Comparison of ENCODE assay signal across 1 cellular context in genomic region chr6:155183095-155183494, GRCh38.
TF ChIP-seq lines count a peak whose summit lies in the region.

No MANE protein-coding gene starts in this region.

TF ChIP-seq in HepG2, 621 proteins besides CTCF, POLR2A, EP300 and RAD21 (continued from another document):
- TF ChIP-seq PRDM4 (CRISPR knock-in tag; IDR thresholded peaks at IDR 0.05; ENCODE audit: borderline replicate concordance) (no peak), SRSF9 (IDR thresholded peaks at IDR 0.05; ENCODE audit: borderline replicate concordance, insufficient read depth, low read depth, low read length, poor library complexity, severe bottlenecking) (no peak)
